ENCODE assay signal across 13 cellular contexts in the genomic region with DNA sequence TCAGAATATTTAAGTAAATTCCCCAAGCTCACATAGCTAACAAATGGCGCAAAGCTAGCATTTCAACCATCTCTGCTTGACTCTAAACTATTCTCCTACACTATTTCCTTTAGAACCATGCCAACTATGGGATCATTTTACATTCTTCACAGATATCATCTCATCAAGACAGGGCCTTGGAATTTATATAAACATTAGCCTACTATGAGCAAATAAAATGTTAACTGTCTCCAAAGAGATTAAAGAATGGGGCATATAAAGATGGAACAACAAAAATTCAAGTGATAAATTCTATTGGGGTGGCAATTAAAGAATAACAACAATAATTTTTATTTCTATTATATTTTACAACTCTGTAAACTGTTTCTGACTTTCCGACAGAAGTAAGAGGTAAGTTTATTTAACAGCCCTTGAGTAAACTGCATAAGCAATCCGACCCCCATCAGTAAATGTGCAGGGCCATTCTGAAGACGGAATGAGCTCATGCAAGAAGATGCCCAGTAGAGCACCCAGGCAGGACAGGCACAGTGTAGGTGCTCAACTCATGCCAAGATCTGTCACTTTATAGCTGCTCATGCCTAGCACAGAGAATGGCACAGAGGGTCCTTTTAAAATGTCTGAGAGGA.
DNase-seq lines count a peak whose midpoint lies in the region; ATAC-seq and TF ChIP-seq lines count a peak whose summit lies in the region.
"Had no signal": no experiment of that assay in that cellular context is flagged by ENCODE, and none has a peak within 500 bp of the region (broad histone marks: within the 10 kb centered on the region; RNA-seq: fewer than 3 reads in every experiment).

No MANE protein-coding gene starts in this region.

- no peaks in the 10 kb centered on the region for H3K27me3 ChIP-seq in mammary epithelial cell (ENCODE audit: insufficient read depth, low read length)
- H3K27me3 ChIP-seq in breast epithelium: no peaks in the 10 kb centered on the region
- no peaks in the 10 kb centered on the region for H3K27me3 ChIP-seq in PC-3 (ENCODE audit: low read length)

- H3K9me3 ChIP-seq in mammary epithelial cell (replicated peaks; ENCODE audit: insufficient read depth, low read length): no peaks in the 10 kb centered on the region
- H3K9me3 ChIP-seq in breast epithelium: no peaks in the 10 kb centered on the region
- H3K9me3 ChIP-seq in PC-3 (ENCODE audit: low read length): no peaks in the 10 kb centered on the region

- H3K9me2 ChIP-seq in PC-3 (replicated peaks; ENCODE audit: low read length): no peaks in the 10 kb centered on the region

- H3K4me2 ChIP-seq in mammary epithelial cell (ENCODE audit: insufficient read depth, low read depth, low read length): no peak overlapping the region
- H3K4me2 ChIP-seq in PC-3 (ENCODE audit: low read length): no peak overlapping the region

- WGBS in mammary epithelial cell (ENCODE audit: low coverage, missing lambda C conversion rate): 89% methylated on average over 4 of the region's 4 CpGs

- H3K4me3 ChIP-seq in mammary epithelial cell (replicated peaks in 1 of 3; ENCODE audit: insufficient read depth in 1 of 3, low read depth in 2 of 3, low read length in 3 of 3) (no peak overlapping the region), breast epithelium (no peak overlapping the region), PC-3 (ENCODE audit: low read length) (no peak overlapping the region), fibroblast of the aortic adventitia (ENCODE audit: low read depth, low read length) (no peak overlapping the region)

- TF ChIP-seq POLR2A in breast epithelium (IDR thresholded peaks at IDR 0.05): no peak

- ATAC-seq in PC-3 (peak; percentile 91), HG03159 (IDR thresholded peaks at IDR 0.05; ENCODE audit: unreplicated experiment) (no peak)

- in situ Hi-C loops in mammary epithelial cell (cut with MboI; ENCODE audit: low sequenced_read_pairs in 2 of 2): no loop called here

- no peak for DNase-seq in mammary epithelial cell
- no peak for DNase-seq in breast epithelium (ENCODE audit: low spot score in 2 of 2)
- peak; percentile 59 for DNase-seq in PC-3
- peak; percentile 7 for DNase-seq in fibroblast of the aortic adventitia (ENCODE audit: low read depth)
- DNase-seq in NCI-H2107 (lab: John Stamatoyannopoulos, UW): no peak
- no peak for DNase-seq in ecto neural progenitor cell (ENCODE audit: low spot score)
- no peak for DNase-seq in NCI-H345 (lab: John Stamatoyannopoulos, UW)
- DNase-seq: DMS153, HCEC 1CT, NCI-H146, NCI-H446, NCI-H748 treated with DMSO at 0.1 percent for 48 hours had no signal

- CTCF ChIA-PET in mammary epithelial cell (lab: Charles Lee; ENCODE audit: low non-redundant PET): no interaction called here
- CTCF ChIA-PET in PC-3 (lab: Charles Lee): no interaction called here

- H2AFZ ChIP-seq in mammary epithelial cell (ENCODE audit: low read depth, low read length) (peak overlapping the region; percentile 9), PC-3 (ENCODE audit: low read length) (no peak overlapping the region)

- H3K36me3 ChIP-seq in mammary epithelial cell (ENCODE audit: insufficient read depth, low read length) (no peaks in the 10 kb centered on the region), breast epithelium (no peaks in the 10 kb centered on the region), PC-3 (ENCODE audit: low read depth, low read length) (no peaks in the 10 kb centered on the region)

- BruUV-seq in mammary epithelial cell (replicated peaks; lab: Mats Ljungman, UMichigan) (no TSS peak), PC-3 (replicated peaks; lab: Mats Ljungman, UMichigan) (no TSS peak)

- TF ChIP-seq CTCF in mammary epithelial cell (conservative IDR thresholded peaks at IDR 0.05 in 1 of 2, IDR thresholded peaks at IDR 0.05 in 1 of 2; ENCODE audit: extremely low read depth in 1 of 2, insufficient read depth in 1 of 2, low read depth in 1 of 2, low read length in 2 of 2): no peak
- no peak for TF ChIP-seq CTCF in breast epithelium (IDR thresholded peaks at IDR 0.05)
- TF ChIP-seq CTCF in PC-3 (conservative IDR thresholded peaks at IDR 0.05; ENCODE audit: low read depth, low read length): no peak
- no peak for TF ChIP-seq CTCF in fibroblast of the aortic adventitia (IDR thresholded peaks at IDR 0.05; ENCODE audit: insufficient read depth, low read length)

- H4K20me1 ChIP-seq in mammary epithelial cell (ENCODE audit: insufficient read depth, low read length) (no peaks in the 10 kb centered on the region), PC-3 (ENCODE audit: low read length) (no peaks in the 10 kb centered on the region)

- intact Hi-C loops in mammary epithelial cell (cut with micrococcal nuclease) (no loop called here), breast epithelium (cut with DNase I; ENCODE audit: low total_unique reads) (no loop called here), PC-3 (cut with micrococcal nuclease) (no loop called here)

- POLR2A ChIA-PET in PC-3 (lab: Charles Lee; ENCODE audit: unreplicated experiment): interaction anchor here (0.5 kb wide), 1 partner anchor 30 kb away, joined by 4 read pairs; no protein-coding TSS in a partner anchor

- H3F3A ChIP-seq in PC-3 (ENCODE audit: low read length, unreplicated experiment): no peaks in the 10 kb centered on the region

- H3K27ac ChIP-seq in mammary epithelial cell (ENCODE audit: insufficient read depth, low read depth, low read length): no peak overlapping the region
- H3K27ac ChIP-seq in breast epithelium: no peak overlapping the region
- no peak overlapping the region for H3K27ac ChIP-seq in PC-3 (ENCODE audit: low read length)

- H3K79me2 ChIP-seq in mammary epithelial cell (ENCODE audit: insufficient read depth, low read length): no peaks in the 10 kb centered on the region
- H3K79me2 ChIP-seq in PC-3 (ENCODE audit: low read length): no peaks in the 10 kb centered on the region

- dilution Hi-C loops in mammary epithelial cell (cut with HindIII; ENCODE audit: low sequenced_read_pairs): no loop called here

- H3K4me1 ChIP-seq in mammary epithelial cell (ENCODE audit: insufficient read depth, low read length) (peaks cover 18% of the 10 kb centered on the region), breast epithelium (no peaks in the 10 kb centered on the region), PC-3 (ENCODE audit: insufficient read depth, low read length) (peaks cover 13% of the 10 kb centered on the region)

- no peak overlapping the region for H3K9ac ChIP-seq in mammary epithelial cell (ENCODE audit: insufficient read depth, low read length)
- H3K9ac ChIP-seq in PC-3 (ENCODE audit: low read length): no peak overlapping the region

Comparison
In these comparisons a context has a peak if more than half of its experiments do, and no peak if none do; other contexts are left out.
1. DNase-seq: peak in PC-3 (single experiment) and fibroblast of the aortic adventitia (single experiment); none in mammary epithelial cell (single experiment), breast epithelium (0 of 2), NCI-H2107 (single experiment), ecto neural progenitor cell (single experiment) and NCI-H345 (single experiment).